In genomic region chr12:54296393-54297121, GRCh38 we compare ENCODE assay signal across 1 cellular context.
TF ChIP-seq lines count a peak whose summit lies in the region.

No MANE protein-coding gene starts in this region.

TF ChIP-seq in K562, 482 proteins besides CTCF, POLR2A, EP300 and RAD21 (continued from another document and continues in another):
- TF ChIP-seq STAT6 (CRISPR knock-in tag; IDR thresholded peaks at IDR 0.05) (no peak), ZNF511 (CRISPR knock-in tag; IDR thresholded peaks at IDR 0.05) (no peak), TEAD1 (CRISPR knock-in tag; IDR thresholded peaks at IDR 0.05) (no peak), ZNF24 (IDR thresholded peaks at IDR 0.05) (no peak), KAT8 (IDR thresholded peaks at IDR 0.05; ENCODE audit: low read depth) (no peak), MLLT1 (IDR thresholded peaks at IDR 0.05) (peak; percentile 84 to 91), DNMT1 (IDR thresholded peaks at IDR 0.05) (peak; percentile 35; the same call in 1 of the 2 replicates), CCAR2 (IDR thresholded peaks at IDR 0.05; ENCODE audit: low read depth, low read length) (no peak), ZC3H4 (CRISPR knock-in tag; IDR thresholded peaks at IDR 0.05; ENCODE audit: borderline replicate concordance) (no peak), TOE1 (IDR thresholded peaks at IDR 0.05; ENCODE audit: borderline replicate concordance) (no peak), TOE1 (CRISPR knock-in tag; IDR thresholded peaks at IDR 0.05; ENCODE audit: borderline replicate concordance, low read depth) (no peak), YBX1 (IDR thresholded peaks at IDR 0.05) (no peak), SIN3B (IDR thresholded peaks at IDR 0.05; ENCODE audit: low read depth) (no peak), PTBP1 (IDR thresholded peaks at IDR 0.05; ENCODE audit: low read depth, low read length) (no peak), GATAD2B (IDR thresholded peaks at IDR 0.05; ENCODE audit: borderline replicate concordance) (no peak), HNRNPLL (IDR thresholded peaks at IDR 0.05; ENCODE audit: low read depth, low read length, poor library complexity, severe bottlenecking) (no peak), RNF219 (CRISPR knock-in tag; IDR thresholded peaks at IDR 0.05) (no peak), ZNF239 (CRISPR knock-in tag; IDR thresholded peaks at IDR 0.05) (no peak), SAFB (IDR thresholded peaks at IDR 0.05; ENCODE audit: borderline replicate concordance, low read depth, low read length) (no peak), RBM17 (IDR thresholded peaks at IDR 0.05; ENCODE audit: borderline replicate concordance, low read depth, low read length) (no peak), ZNF174 (CRISPR knock-in tag; IDR thresholded peaks at IDR 0.05) (no peak), TBP (optimal IDR thresholded peaks at IDR 0.05; ENCODE audit: low read depth, low read length) (no peak), TARDBP (IDR thresholded peaks at IDR 0.05) (no peak), U2AF2 (optimal IDR thresholded peaks at IDR 0.05; ENCODE audit: low read depth, low read length) (no peak), RBM34 (IDR thresholded peaks at IDR 0.05; ENCODE audit: borderline replicate concordance, insufficient read depth, low read length) (no peak), SP1 (CRISPR knock-in tag; IDR thresholded peaks at IDR 0.05) (no peak), ZKSCAN3 (CRISPR knock-in tag; IDR thresholded peaks at IDR 0.05) (no peak), MITF (IDR thresholded peaks at IDR 0.05) (no peak), NR2C1 (IDR thresholded peaks at IDR 0.05) (no peak), NR2C1 (tag; IDR thresholded peaks at IDR 0.05) (0 out of 2 replicates have a peak, but pooled peaks have one; percentile 4), HNRNPH1 (optimal IDR thresholded peaks at IDR 0.05; ENCODE audit: low read depth, low read length) (no peak), HEY1 (CRISPR knock-in tag; IDR thresholded peaks at IDR 0.05; ENCODE audit: borderline replicate concordance) (no peak), RBBP5 (IDR thresholded peaks at IDR 0.05; ENCODE audit: borderline replicate concordance, insufficient read depth, low read length, poor library complexity, severe bottlenecking) (peak; percentile 18), RBM22 (IDR thresholded peaks at IDR 0.05; ENCODE audit: low read depth, low read length, poor library complexity, severe bottlenecking) (no peak), EWSR1 (IDR thresholded peaks at IDR 0.05; ENCODE audit: borderline replicate concordance, low read depth, partially characterized antibody) (no peak), ZFX (CRISPR knock-in tag; IDR thresholded peaks at IDR 0.05) (no peak), KLF6 (CRISPR knock-in tag; IDR thresholded peaks at IDR 0.05; ENCODE audit: borderline replicate concordance) (no peak), ZNF436 (CRISPR knock-in tag; IDR thresholded peaks at IDR 0.05) (no peak), CEBPZ (IDR thresholded peaks at IDR 0.05; ENCODE audit: borderline replicate concordance, low read depth, low read length) (no peak), TFAM (CRISPR knock-in tag; conservative IDR thresholded peaks at IDR 0.05) (no peak), TEAD2 (tag; IDR thresholded peaks at IDR 0.05) (no peak), JUNB (CRISPR knock-in tag; conservative IDR thresholded peaks at IDR 0.05) (no peak), ZBTB40 (IDR thresholded peaks at IDR 0.05) (no peak), ZBTB40 (CRISPR knock-in tag; IDR thresholded peaks at IDR 0.05) (no peak), SNRNP70 (optimal IDR thresholded peaks at IDR 0.05; ENCODE audit: low read depth, low read length) (no peak), ZNF324 (CRISPR knock-in tag; IDR thresholded peaks at IDR 0.05) (no peak), MEF2D (tag; conservative IDR thresholded peaks at IDR 0.05; ENCODE audit: low read depth) (no peak), MTA3 (IDR thresholded peaks at IDR 0.05; ENCODE audit: borderline replicate concordance) (0 out of 2 replicates have a peak, but pooled peaks have one; percentile 55), NONO (IDR thresholded peaks at IDR 0.05; ENCODE audit: low read depth in 2 of 2, low read length in 1 of 2) (no peak)
